In the genomic region with DNA sequence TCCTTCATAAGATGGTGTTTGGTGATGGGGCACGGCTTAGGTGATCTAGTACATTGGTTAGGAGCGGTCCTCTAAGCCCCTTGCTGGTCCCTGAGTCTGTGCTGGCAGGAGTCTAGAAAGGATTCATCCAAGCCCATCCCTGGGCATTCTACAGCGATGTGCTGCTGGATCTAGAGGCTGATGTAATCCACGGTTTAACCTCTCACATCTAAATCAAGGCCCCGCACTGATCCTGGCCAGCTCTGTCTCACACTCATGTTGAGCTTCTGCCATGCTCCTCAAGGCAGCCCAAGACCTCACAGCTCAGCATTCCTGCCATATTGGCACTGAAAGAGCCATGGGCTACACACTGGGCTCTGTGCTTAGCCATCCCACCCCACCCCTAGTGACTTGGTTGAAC, we compare ENCODE assay signal across 1 cellular context.
TF ChIP-seq lines count a peak whose summit lies in the region.

No MANE protein-coding gene starts in this region.

TF ChIP-seq in H1, 55 proteins besides CTCF, POLR2A, EP300 and RAD21:
- TF ChIP-seq MAFK (IDR thresholded peaks at IDR 0.05; ENCODE audit: low read depth, low read length), result no peak
- no peak for TF ChIP-seq CHD2 (IDR thresholded peaks at IDR 0.05; ENCODE audit: low read length)
- TF ChIP-seq, protein P1, sequence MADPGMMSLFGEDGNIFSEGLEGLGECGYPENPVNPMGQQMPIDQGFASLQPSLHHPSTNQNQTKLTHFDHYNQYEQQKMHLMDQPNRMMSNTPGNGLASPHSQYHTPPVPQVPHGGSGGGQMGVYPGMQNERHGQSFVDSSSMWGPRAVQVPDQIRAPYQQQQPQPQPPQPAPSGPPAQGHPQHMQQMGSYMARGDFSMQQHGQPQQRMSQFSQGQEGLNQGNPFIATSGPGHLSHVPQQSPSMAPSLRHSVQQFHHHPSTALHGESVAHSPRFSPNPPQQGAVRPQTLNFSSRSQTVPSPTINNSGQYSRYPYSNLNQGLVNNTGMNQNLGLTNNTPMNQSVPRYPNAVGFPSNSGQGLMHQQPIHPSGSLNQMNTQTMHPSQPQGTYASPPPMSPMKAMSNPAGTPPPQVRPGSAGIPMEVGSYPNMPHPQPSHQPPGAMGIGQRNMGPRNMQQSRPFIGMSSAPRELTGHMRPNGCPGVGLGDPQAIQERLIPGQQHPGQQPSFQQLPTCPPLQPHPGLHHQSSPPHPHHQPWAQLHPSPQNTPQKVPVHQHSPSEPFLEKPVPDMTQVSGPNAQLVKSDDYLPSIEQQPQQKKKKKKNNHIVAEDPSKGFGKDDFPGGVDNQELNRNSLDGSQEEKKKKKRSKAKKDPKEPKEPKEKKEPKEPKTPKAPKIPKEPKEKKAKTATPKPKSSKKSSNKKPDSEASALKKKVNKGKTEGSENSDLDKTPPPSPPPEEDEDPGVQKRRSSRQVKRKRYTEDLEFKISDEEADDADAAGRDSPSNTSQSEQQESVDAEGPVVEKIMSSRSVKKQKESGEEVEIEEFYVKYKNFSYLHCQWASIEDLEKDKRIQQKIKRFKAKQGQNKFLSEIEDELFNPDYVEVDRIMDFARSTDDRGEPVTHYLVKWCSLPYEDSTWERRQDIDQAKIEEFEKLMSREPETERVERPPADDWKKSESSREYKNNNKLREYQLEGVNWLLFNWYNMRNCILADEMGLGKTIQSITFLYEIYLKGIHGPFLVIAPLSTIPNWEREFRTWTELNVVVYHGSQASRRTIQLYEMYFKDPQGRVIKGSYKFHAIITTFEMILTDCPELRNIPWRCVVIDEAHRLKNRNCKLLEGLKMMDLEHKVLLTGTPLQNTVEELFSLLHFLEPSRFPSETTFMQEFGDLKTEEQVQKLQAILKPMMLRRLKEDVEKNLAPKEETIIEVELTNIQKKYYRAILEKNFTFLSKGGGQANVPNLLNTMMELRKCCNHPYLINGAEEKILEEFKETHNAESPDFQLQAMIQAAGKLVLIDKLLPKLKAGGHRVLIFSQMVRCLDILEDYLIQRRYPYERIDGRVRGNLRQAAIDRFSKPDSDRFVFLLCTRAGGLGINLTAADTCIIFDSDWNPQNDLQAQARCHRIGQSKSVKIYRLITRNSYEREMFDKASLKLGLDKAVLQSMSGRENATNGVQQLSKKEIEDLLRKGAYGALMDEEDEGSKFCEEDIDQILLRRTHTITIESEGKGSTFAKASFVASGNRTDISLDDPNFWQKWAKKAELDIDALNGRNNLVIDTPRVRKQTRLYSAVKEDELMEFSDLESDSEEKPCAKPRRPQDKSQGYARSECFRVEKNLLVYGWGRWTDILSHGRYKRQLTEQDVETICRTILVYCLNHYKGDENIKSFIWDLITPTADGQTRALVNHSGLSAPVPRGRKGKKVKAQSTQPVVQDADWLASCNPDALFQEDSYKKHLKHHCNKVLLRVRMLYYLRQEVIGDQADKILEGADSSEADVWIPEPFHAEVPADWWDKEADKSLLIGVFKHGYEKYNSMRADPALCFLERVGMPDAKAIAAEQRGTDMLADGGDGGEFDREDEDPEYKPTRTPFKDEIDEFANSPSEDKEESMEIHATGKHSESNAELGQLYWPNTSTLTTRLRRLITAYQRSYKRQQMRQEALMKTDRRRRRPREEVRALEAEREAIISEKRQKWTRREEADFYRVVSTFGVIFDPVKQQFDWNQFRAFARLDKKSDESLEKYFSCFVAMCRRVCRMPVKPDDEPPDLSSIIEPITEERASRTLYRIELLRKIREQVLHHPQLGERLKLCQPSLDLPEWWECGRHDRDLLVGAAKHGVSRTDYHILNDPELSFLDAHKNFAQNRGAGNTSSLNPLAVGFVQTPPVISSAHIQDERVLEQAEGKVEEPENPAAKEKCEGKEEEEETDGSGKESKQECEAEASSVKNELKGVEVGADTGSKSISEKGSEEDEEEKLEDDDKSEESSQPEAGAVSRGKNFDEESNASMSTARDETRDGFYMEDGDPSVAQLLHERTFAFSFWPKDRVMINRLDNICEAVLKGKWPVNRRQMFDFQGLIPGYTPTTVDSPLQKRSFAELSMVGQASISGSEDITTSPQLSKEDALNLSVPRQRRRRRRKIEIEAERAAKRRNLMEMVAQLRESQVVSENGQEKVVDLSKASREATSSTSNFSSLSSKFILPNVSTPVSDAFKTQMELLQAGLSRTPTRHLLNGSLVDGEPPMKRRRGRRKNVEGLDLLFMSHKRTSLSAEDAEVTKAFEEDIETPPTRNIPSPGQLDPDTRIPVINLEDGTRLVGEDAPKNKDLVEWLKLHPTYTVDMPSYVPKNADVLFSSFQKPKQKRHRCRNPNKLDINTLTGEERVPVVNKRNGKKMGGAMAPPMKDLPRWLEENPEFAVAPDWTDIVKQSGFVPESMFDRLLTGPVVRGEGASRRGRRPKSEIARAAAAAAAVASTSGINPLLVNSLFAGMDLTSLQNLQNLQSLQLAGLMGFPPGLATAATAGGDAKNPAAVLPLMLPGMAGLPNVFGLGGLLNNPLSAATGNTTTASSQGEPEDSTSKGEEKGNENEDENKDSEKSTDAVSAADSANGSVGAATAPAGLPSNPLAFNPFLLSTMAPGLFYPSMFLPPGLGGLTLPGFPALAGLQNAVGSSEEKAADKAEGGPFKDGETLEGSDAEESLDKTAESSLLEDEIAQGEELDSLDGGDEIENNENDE (IDR thresholded peaks at IDR 0.05; ENCODE audit: insufficient replicate concordance, low read length), result no peak
- no peak for TF ChIP-seq KDM4A (IDR thresholded peaks at IDR 0.05; ENCODE audit: low read depth, low read length, severe bottlenecking)
- no peak for TF ChIP-seq SIRT6 (IDR thresholded peaks at IDR 0.05; ENCODE audit: low read length)
TF ChIP-seq in H1: peak in this region for 0.
